Comparison of ENCODE assay signal across 6 cellular contexts in the genomic region with DNA sequence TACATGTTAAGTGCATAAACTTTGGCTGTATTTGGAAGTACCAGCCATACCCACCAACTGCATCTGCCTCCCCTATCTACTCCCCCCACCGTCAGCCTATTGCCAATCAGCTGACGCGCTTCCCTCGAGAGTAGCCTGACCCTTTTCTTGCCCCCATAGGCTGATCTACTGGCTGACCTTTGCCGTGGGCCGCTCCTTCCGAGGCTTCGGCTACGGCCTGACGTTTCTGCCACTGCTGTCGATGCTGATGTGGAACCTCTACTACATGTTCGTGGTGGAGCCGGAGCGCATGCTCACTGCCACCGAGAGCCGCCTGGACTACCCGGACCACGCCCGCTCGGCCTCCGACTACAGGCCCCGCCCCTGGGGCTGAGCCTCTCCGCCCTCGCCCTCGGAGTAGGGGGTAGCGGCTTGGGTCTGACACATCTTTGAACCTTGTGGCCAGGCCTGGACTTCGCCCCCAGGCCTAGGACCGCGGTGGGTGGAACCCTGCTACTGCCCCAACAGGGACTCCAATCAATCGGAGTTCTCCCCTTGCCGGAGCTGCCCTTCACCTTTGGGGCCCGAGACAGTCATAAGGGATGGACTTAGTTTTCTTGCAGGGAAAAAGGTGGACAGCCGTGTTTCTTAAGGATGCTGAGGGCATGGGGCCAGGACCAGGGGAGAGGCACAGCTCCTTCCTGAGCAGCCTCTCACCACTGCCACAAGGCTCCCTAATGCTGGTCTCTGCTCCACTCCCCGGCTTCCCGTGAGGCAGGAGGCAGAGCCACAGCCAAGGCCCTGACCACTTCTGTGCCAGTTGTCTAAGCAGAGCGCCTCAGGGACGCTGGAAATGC.
DNase-seq lines count a peak whose midpoint lies in the region; ATAC-seq lines count a peak whose summit lies in the region.

No MANE protein-coding gene starts in this region.

- no peak for ATAC-seq in HG03354 (IDR thresholded peaks at IDR 0.05; ENCODE audit: poor library complexity, severe bottlenecking, unreplicated experiment)

- H3K4me1 ChIP-seq in duodenal mucosa (ENCODE audit: control insufficient read depth in 1 of 2, insufficient read depth in 2 of 2, low read length in 2 of 2) (peaks cover 22 to 29% of the 10 kb centered on the region in 2 donors), mucosa of stomach (ENCODE audit: control insufficient read depth, insufficient read depth, low read length) (peaks cover 21% of the 10 kb centered on the region)

- DNase-seq in DMS153 (lab: John Stamatoyannopoulos, UW) (peak; percentile 76), NCI-H1105 treated with DMSO at 0.1 percent for 48 hours (lab: John Stamatoyannopoulos, UW) (peak; percentile 87), NCI-H524 (lab: John Stamatoyannopoulos, UW) (no peak)

- peak overlapping the region; percentile 60 for H3K27ac ChIP-seq in duodenal mucosa (ENCODE audit: low read depth, low read length)

- H3K9me3 ChIP-seq in duodenal mucosa (ENCODE audit: control insufficient read depth in 1 of 2, low read length in 2 of 2) (no peaks in the 10 kb centered on the region), mucosa of stomach (ENCODE audit: control insufficient read depth, low read length) (no peaks in the 10 kb centered on the region)

- H3K27me3 ChIP-seq in duodenal mucosa (ENCODE audit: control insufficient read depth in 1 of 2, insufficient read depth in 2 of 2, low read length in 2 of 2) (no peaks in the 10 kb centered on the region), mucosa of stomach (ENCODE audit: control insufficient read depth, insufficient read depth, low read length) (no peaks in the 10 kb centered on the region)

- H3K36me3 ChIP-seq in duodenal mucosa (ENCODE audit: control insufficient read depth in 1 of 2, insufficient read depth in 2 of 2, low read length in 2 of 2), result peaks cover 0 to 6% of the 10 kb centered on the region in 2 donors
- no peaks in the 10 kb centered on the region for H3K36me3 ChIP-seq in mucosa of stomach (ENCODE audit: control insufficient read depth, insufficient read depth, low read length)

- peak overlapping the region; percentile 74 for H3K4me3 ChIP-seq in duodenal mucosa (ENCODE audit: low read depth in 1 of 2, low read length in 2 of 2)
- H3K4me3 ChIP-seq in mucosa of stomach (ENCODE audit: low read length), result peak overlapping the region; percentile 60

- H3K9ac ChIP-seq in duodenal mucosa (ENCODE audit: low read depth in 1 of 2, low read length in 2 of 2) (peak overlapping the region; percentile 64 to 68), mucosa of stomach (ENCODE audit: low read length) (peak overlapping the region; percentile 72)

Comparison
In these comparisons a context has a peak if more than half of its experiments do, and no peak if none do; other contexts are left out.
1. DNase-seq: peak in DMS153 (single experiment) and NCI-H1105 treated with DMSO at 0.1 percent for 48 hours (single experiment); none in NCI-H524 (0 of 2).